Comparison of ENCODE assay signal across 1 cellular context in the genomic region with DNA sequence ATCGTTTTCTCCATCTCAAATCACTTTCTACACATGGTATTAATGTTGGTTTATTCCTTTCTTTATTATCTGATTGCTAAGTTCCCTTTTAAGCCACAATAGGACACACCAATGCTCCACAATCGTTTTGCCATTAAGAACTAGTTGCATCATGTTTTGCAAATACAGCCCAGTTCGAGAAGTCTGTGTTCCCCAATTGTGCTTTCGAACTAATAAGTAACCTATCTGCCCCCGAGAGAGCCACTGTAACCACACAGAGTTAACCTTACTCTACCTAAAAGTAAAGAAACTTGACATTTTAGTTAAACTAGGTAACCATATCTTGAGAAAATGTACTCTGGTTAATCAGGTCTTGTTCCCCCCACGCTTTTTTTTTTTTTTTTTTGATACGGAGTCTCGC.
TF ChIP-seq lines count a peak whose summit lies in the region.

No MANE protein-coding gene starts in this region.

TF ChIP-seq in HepG2, 621 proteins besides CTCF, POLR2A, EP300 and RAD21 (continued from another document):
- peak; percentile 34; the same call in 1 of the 2 replicates for TF ChIP-seq ATF3 (CRISPR knock-in tag; IDR thresholded peaks at IDR 0.05)
- no peak for TF ChIP-seq USF2 (IDR thresholded peaks at IDR 0.05; ENCODE audit: low read depth, low read length)
- TF ChIP-seq USF2 (CRISPR knock-in tag; IDR thresholded peaks at IDR 0.05; ENCODE audit: borderline replicate concordance) = no peak
- TF ChIP-seq SIN3A (IDR thresholded peaks at IDR 0.05; ENCODE audit: borderline replicate concordance, low read depth, low read length) = no peak
- peak; percentile 19; the same call in 1 of the 2 replicates for TF ChIP-seq ZMYM4 (CRISPR knock-in tag; IDR thresholded peaks at IDR 0.05)
- 0 out of 2 replicates have a peak, but pooled peaks have one; percentile 6 for TF ChIP-seq RARA (CRISPR knock-in tag; IDR thresholded peaks at IDR 0.05)
- no peak for TF ChIP-seq SOX13 (IDR thresholded peaks at IDR 0.05)
- peak in 1 of 2 experiments; percentile 48; a peak in 2 of 4 replicates for TF ChIP-seq SOX13 (CRISPR knock-in tag; conservative IDR thresholded peaks at IDR 0.05 in 1 of 2, IDR thresholded peaks at IDR 0.05 in 1 of 2)
- TF ChIP-seq SAP130 (CRISPR knock-in tag; IDR thresholded peaks at IDR 0.05; ENCODE audit: low read depth) = peak; percentile 32; the same call in 1 of the 2 replicates
- TF ChIP-seq ZNF773 (CRISPR knock-in tag; IDR thresholded peaks at IDR 0.05; ENCODE audit: borderline replicate concordance) = no peak
- TF ChIP-seq, protein P1, sequence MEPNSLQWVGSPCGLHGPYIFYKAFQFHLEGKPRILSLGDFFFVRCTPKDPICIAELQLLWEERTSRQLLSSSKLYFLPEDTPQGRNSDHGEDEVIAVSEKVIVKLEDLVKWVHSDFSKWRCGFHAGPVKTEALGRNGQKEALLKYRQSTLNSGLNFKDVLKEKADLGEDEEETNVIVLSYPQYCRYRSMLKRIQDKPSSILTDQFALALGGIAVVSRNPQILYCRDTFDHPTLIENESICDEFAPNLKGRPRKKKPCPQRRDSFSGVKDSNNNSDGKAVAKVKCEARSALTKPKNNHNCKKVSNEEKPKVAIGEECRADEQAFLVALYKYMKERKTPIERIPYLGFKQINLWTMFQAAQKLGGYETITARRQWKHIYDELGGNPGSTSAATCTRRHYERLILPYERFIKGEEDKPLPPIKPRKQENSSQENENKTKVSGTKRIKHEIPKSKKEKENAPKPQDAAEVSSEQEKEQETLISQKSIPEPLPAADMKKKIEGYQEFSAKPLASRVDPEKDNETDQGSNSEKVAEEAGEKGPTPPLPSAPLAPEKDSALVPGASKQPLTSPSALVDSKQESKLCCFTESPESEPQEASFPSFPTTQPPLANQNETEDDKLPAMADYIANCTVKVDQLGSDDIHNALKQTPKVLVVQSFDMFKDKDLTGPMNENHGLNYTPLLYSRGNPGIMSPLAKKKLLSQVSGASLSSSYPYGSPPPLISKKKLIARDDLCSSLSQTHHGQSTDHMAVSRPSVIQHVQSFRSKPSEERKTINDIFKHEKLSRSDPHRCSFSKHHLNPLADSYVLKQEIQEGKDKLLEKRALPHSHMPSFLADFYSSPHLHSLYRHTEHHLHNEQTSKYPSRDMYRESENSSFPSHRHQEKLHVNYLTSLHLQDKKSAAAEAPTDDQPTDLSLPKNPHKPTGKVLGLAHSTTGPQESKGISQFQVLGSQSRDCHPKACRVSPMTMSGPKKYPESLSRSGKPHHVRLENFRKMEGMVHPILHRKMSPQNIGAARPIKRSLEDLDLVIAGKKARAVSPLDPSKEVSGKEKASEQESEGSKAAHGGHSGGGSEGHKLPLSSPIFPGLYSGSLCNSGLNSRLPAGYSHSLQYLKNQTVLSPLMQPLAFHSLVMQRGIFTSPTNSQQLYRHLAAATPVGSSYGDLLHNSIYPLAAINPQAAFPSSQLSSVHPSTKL (CRISPR knock-in tag; IDR thresholded peaks at IDR 0.05) = peak; percentile 34
- no peak for TF ChIP-seq GLMP (CRISPR knock-in tag; IDR thresholded peaks at IDR 0.05; ENCODE audit: borderline replicate concordance)
- TF ChIP-seq, protein P2, sequence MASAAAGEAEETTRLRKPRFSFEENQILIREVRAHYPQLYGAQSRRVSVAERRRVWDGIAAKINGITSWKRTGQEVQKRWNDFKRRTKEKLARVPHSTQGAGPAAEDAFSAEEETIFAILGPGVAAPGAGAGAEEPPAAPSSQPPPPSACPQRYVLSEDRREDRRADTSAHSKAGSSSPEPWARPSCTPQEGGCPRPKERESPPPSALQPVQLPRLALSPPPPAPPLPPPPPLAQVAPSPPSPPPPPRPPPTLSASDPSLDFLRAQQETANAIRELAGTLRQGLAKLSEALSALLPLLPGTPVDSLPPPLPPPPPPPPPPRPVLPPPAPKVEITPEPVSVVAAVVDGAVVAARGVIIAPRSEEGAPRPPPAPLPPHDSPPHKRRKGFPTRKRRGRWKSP (CRISPR knock-in tag; IDR thresholded peaks at IDR 0.05) = no peak
- 0 out of 2 replicates have a peak, but pooled peaks have one; percentile 23 for TF ChIP-seq THAP11 (CRISPR knock-in tag; IDR thresholded peaks at IDR 0.05)
TF ChIP-seq in HepG2: peak in this region for 31.
